In genomic region chr2:34547340-34547739, GRCh38 we compare ENCODE assay signal across 16 cellular contexts.
"Had no signal": no experiment of that assay in that cellular context is flagged by ENCODE, and none has a peak within 500 bp of the region (broad histone marks: within the 10 kb centered on the region; RNA-seq: fewer than 3 reads in every experiment).

No MANE protein-coding gene starts in this region.

- H3K36me3 ChIP-seq: adrenal gland, left ventricle myocardium inferior, neutrophil, thyroid gland had no signal

- FAIRE-seq: colon, endometrium, kidney had no signal

- H3K4me1 ChIP-seq: adrenal gland, left ventricle myocardium inferior, thyroid gland had no signal

- DNase-seq: activated CD4-positive, alpha-beta T cell treated with anti-CD3 and anti-CD28 coated beads, Interleukin-2, amount 50 U/mL, for 48 hours; activated CD8-positive, alpha-beta memory T cell treated with anti-CD3 and anti-CD28 coated beads, Interleukin-2, amount 10 ng/mL, durations not matched to agents 7 days and 5 days; activated T-cell treated with anti-CD3 and anti-CD28 coated beads, Interleukin-2, amount 50 U/mL, for 1 hour; adrenal gland; caudate nucleus; kidney; left ventricle myocardium inferior; mucosa of descending colon; naive thymus-derived CD4-positive, alpha-beta T cell; thyroid gland had no signal

- ATAC-seq: activated CD8-positive, alpha-beta memory T cell treated with anti-CD3 and anti-CD28 coated beads, Interleukin-2, amount 10 ng/mL, durations not matched to agents 7 days and 5 days; esophagus mucosa; mucosa of descending colon; naive thymus-derived CD4-positive, alpha-beta T cell; stimulated activated memory B cell treated with anti-CD40 and anti-IgM and Interleukin-4, amounts not matched to agents 10 μg/mL and 1 μg/mL and 100 μg/mL, for 72 hours had no signal

- H3K79me2 ChIP-seq: hepatocyte had no signal

- H3K4me3 ChIP-seq: adrenal gland, hepatocyte, left ventricle myocardium inferior, mucosa of descending colon, thyroid gland had no signal

- H3K27ac ChIP-seq: adrenal gland, hepatocyte, left ventricle myocardium inferior, neutrophil, thyroid gland had no signal

- H2AFZ ChIP-seq: hepatocyte had no signal

- H3K27me3 ChIP-seq: adrenal gland, hepatocyte, neutrophil, thyroid gland had no signal

- H3K4me2 ChIP-seq: hepatocyte had no signal

- H3K9me3 ChIP-seq: adrenal gland, mucosa of descending colon, neutrophil, thyroid gland had no signal
